ENCODE assay signal across 8 cellular contexts in genomic region chr11:67382481-67383136, GRCh38. TPM values are rescaled to one million over a fixed set of nuclear protein-coding genes. Genes with fewer than 3 reads are reported as not detected.
DNase-seq lines count a peak whose midpoint lies in the region; ATAC-seq and TF ChIP-seq lines count a peak whose summit lies in the region.

No MANE protein-coding gene starts in this region.

- H3K4me3 Mint-ChIP-seq in HFFc6 (no peak overlapping the region), memory B cell (peak overlapping the region; percentile 58)
- H3K4me3 Mint-ChIP-seq in activated CD4-positive, alpha-beta memory T cell treated with anti-CD3 and anti-CD28 coated beads for 36 hours, result no peak overlapping the region

- H3K4me1 Mint-ChIP-seq in HFFc6 (ENCODE audit: low read depth) (peaks cover 50% of the 10 kb centered on the region), memory B cell (peaks cover 22% of the 10 kb centered on the region)
- H3K4me1 Mint-ChIP-seq in activated CD4-positive, alpha-beta memory T cell treated with anti-CD3 and anti-CD28 coated beads for 36 hours (ENCODE audit: low read depth), result peaks cover 6% of the 10 kb centered on the region

- H3K27ac Mint-ChIP-seq in HFFc6 (no peak overlapping the region), memory B cell (peak overlapping the region; percentile 28)
- no peak overlapping the region for H3K27ac Mint-ChIP-seq in activated CD4-positive, alpha-beta memory T cell treated with anti-CD3 and anti-CD28 coated beads for 36 hours

- peak; percentile 95 for TF ChIP-seq CTCF in HFFc6 (IDR thresholded peaks at IDR 0.05)

- H3K9me3 Mint-ChIP-seq in HFFc6, result no peaks in the 10 kb centered on the region
- H3K9me3 Mint-ChIP-seq in activated CD4-positive, alpha-beta memory T cell treated with anti-CD3 and anti-CD28 coated beads for 36 hours, result no peaks in the 10 kb centered on the region
- H3K9me3 Mint-ChIP-seq in memory B cell, result no peaks in the 10 kb centered on the region

- CTCF ChIA-PET in activated CD4-positive, alpha-beta memory T cell treated with anti-CD3 and anti-CD28 coated beads for 36 hours (lab: Charles Lee), result interaction anchor here (0.5 to 21.4 kb wide), 34 partner anchors 9 to 302 kb away, joined by 3 to 995 read pairs (median 6); partner anchors contain the start of genes ANKRD13D, CLCF1, GRK2 and POLD4

- intact Hi-C loops in activated CD4-positive, alpha-beta memory T cell treated with anti-CD3 and anti-CD28 coated beads for 36 hours (cut with micrococcal nuclease), result loop anchor here (1.0 to 5.0 kb wide), 4 partner anchors 25 to 301 kb away; no protein-coding TSS in a partner anchor

- POLR2A ChIA-PET in activated CD4-positive, alpha-beta memory T cell treated with anti-CD3 and anti-CD28 coated beads for 36 hours (lab: Charles Lee), result interaction anchor here (1.2 to 2.4 kb wide), 4 partner anchors 9 to 31 kb away, joined by 3 to 14 read pairs (median 8); partner anchors contain the start of genes POLD4 and RAD9A

- no peaks in the 10 kb centered on the region for H3K36me3 Mint-ChIP-seq in HFFc6 (ENCODE audit: low read depth)
- no peaks in the 10 kb centered on the region for H3K36me3 Mint-ChIP-seq in activated CD4-positive, alpha-beta memory T cell treated with anti-CD3 and anti-CD28 coated beads for 36 hours
- H3K36me3 Mint-ChIP-seq in memory B cell, result no peaks in the 10 kb centered on the region

- DNase-seq in D341Med (ENCODE audit: low spot score) (peak; percentile 87), HFFc6 (peak; percentile 66), NCI-H748 treated with DMSO at 0.1 percent for 48 hours (lab: John Stamatoyannopoulos, UW) (peak; percentile 23), ecto neural progenitor cell (ENCODE audit: low spot score) (peak; percentile 86), memory B cell (ENCODE audit: low spot score in 2 of 2) (peak; percentile 86 to 91)
- DNase-seq in activated CD4-positive, alpha-beta memory T cell treated with anti-CD3 and anti-CD28 coated beads for 36 hours, result peak; percentile 90
- DNase-seq in stimulated activated CD8-positive, alpha-beta memory T cell treated with anti-CD3 and anti-CD28 coated beads, Interleukin-2, amount 100 ng/mL, for 1 hour (ENCODE audit: low read depth in 2 of 2), result peak; percentile 66 to 75

- ATAC-seq in memory B cell (ENCODE audit: low read depth) (peak; percentile 78), GM18502 (IDR thresholded peaks at IDR 0.05; ENCODE audit: poor library complexity, unreplicated experiment) (no peak)

- H3K27me3 Mint-ChIP-seq in HFFc6 (ENCODE audit: insufficient read depth), result peaks cover 2% of the 10 kb centered on the region
- no peaks in the 10 kb centered on the region for H3K27me3 Mint-ChIP-seq in activated CD4-positive, alpha-beta memory T cell treated with anti-CD3 and anti-CD28 coated beads for 36 hours
- no peaks in the 10 kb centered on the region for H3K27me3 Mint-ChIP-seq in memory B cell

RNA-seq across cellular contexts. Expression of gene RAD9A, which starts 9.2 kb away (rescaled TPM):
- total RNA-seq in HFFc6 (2021; fragmentation: NEBNext Ultra II Directional; extraction: Animal tissue kit (Norgen Biotek cat#: 25700)), result 10 to 100 TPM in 1 of 6 experiments, 1 to 10 TPM in 5; 7.6 to 10.3 (median 8.8) TPM
- 10 to 100 TPM; 31.0 to 39.1 TPM for total RNA-seq in activated CD4-positive, alpha-beta memory T cell treated with anti-CD3 and anti-CD28 coated beads for 36 hours

RNA-seq across cellular contexts. Expression of gene CLCF1, which starts 9.2 kb away (rescaled TPM):
- 10 to 100 TPM in 4 of 6 experiments, 1 to 10 TPM in 2; 8.9 to 12.8 (median 10.5) TPM for total RNA-seq in HFFc6 (2021; fragmentation: NEBNext Ultra II Directional; extraction: Animal tissue kit (Norgen Biotek cat#: 25700))
- under 1 TPM; 0.39 to 0.45 TPM for total RNA-seq in activated CD4-positive, alpha-beta memory T cell treated with anti-CD3 and anti-CD28 coated beads for 36 hours

RNA-seq across cellular contexts. Expression of gene PPP1CA, which starts 19.0 kb away (rescaled TPM):
- total RNA-seq in HFFc6 (2021; fragmentation: NEBNext Ultra II Directional; extraction: Animal tissue kit (Norgen Biotek cat#: 25700)), result 100 to 1,000 TPM; 162 to 191 (median 180) TPM
- total RNA-seq in activated CD4-positive, alpha-beta memory T cell treated with anti-CD3 and anti-CD28 coated beads for 36 hours, result 100 to 1,000 TPM; 261 to 267 TPM

RNA-seq across cellular contexts. Expression of gene TBC1D10C, which starts 21.3 kb away (rescaled TPM):
- total RNA-seq in HFFc6 (2021; fragmentation: NEBNext Ultra II Directional; extraction: Animal tissue kit (Norgen Biotek cat#: 25700)), result not detected
- total RNA-seq in activated CD4-positive, alpha-beta memory T cell treated with anti-CD3 and anti-CD28 coated beads for 36 hours, result 100 to 1,000 TPM; 123 to 126 TPM

RNA-seq across cellular contexts. Expression of gene POLD4, which starts 29.3 kb away (rescaled TPM):
- 10 to 100 TPM; 69.1 to 80.7 (median 70.9) TPM for total RNA-seq in HFFc6 (2021; fragmentation: NEBNext Ultra II Directional; extraction: Animal tissue kit (Norgen Biotek cat#: 25700))
- 10 to 100 TPM; 62.0 to 67.4 TPM for total RNA-seq in activated CD4-positive, alpha-beta memory T cell treated with anti-CD3 and anti-CD28 coated beads for 36 hours

Comparison
In these comparisons a context has a peak if more than half of its experiments do, and no peak if none do; other contexts are left out.
1. DNase-seq: peak in every context shown above with its lines; median percentile 90 in activated CD4-positive, alpha-beta memory T cell treated with anti-CD3 and anti-CD28 coated beads for 36 hours; 88 in memory B cell; 87 in D341Med; 86 in ecto neural progenitor cell; 70 in stimulated activated CD8-positive, alpha-beta memory T cell treated with anti-CD3 and anti-CD28 coated beads, Interleukin-2, amount 100 ng/mL, for 1 hour; 66 in HFFc6; 23 in NCI-H748 treated with DMSO at 0.1 percent for 48 hours.
2. RNA of gene CLCF1, which starts 9.2 kb away (total RNA-seq): 8.9 to 12.8 TPM in HFFc6; 0.39 to 0.45 TPM in activated CD4-positive, alpha-beta memory T cell treated with anti-CD3 and anti-CD28 coated beads for 36 hours; every median in the first group is over 4 times any median in the second.